ENCODE assay signal across 1 cellular context in the genomic region with DNA sequence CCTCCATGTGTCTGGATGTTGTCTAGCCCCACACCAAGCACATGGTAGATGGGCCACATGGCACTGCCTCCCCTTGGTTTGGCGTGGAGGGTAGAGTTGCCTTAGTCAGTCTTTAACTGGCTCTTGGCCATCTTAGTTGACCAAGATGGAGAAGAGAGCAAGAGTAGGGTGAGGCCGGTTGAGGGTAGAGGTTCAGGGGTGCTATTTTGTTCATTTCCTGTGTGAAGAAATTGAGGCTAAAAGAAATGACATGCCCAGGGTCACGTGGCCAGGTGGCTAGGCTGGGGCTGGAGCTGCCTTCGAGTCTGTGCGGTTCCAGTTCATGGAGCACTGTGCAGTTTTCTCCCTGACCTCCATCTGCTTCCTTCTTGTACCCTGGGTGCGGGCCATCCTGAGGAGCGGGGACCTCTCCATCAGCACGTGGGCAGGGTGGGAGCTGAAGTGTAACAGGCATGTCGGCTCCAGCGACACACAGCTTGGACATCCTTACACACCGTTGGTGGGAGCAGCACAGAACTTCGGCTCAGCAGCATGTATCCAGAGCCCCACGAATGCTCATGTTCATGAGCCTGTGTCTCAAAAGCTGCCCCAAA.
TF ChIP-seq lines count a peak whose summit lies in the region.

No MANE protein-coding gene starts in this region.

TF ChIP-seq in HepG2, 621 proteins besides CTCF, POLR2A, EP300 and RAD21 (continued from another document):
- no peak for TF ChIP-seq ZBED4 (CRISPR knock-in tag; IDR thresholded peaks at IDR 0.05; ENCODE audit: borderline replicate concordance)
